8 cellular contexts compared by ENCODE assay signal in genomic region chr2:236177967-236178909, GRCh38. TPM values are rescaled to one million over a fixed set of nuclear protein-coding genes. Genes with fewer than 3 reads are reported as not detected.
A peak's percentile ranks its signal among the peaks of the same experiment; 100 is the strongest.
DNase-seq lines count a peak whose midpoint lies in the region; ATAC-seq and TF ChIP-seq lines count a peak whose summit lies in the region.

No MANE protein-coding gene starts in this region.

- no peak for DNase-seq in CD8-positive, alpha-beta memory T cell
- DNase-seq in HFFc6 (no peak), SK-N-MC (ENCODE audit: low read depth, low spot score) (no peak), ecto neural progenitor cell (ENCODE audit: low spot score) (peak; percentile 92), lower lobe of right lung (no peak)

- H3K9ac ChIP-seq in SK-N-MC (ENCODE audit: insufficient read length): peak overlapping the region; percentile 40
- no peak overlapping the region for H3K9ac ChIP-seq in stomach smooth muscle (ENCODE audit: low read length in 2 of 2)

- H3K36me3 Mint-ChIP-seq in CD8-positive, alpha-beta memory T cell: no peaks in the 10 kb centered on the region
- no peaks in the 10 kb centered on the region for H3K36me3 Mint-ChIP-seq in HFFc6 (ENCODE audit: low read depth)

- H3K4me1 Mint-ChIP-seq in CD8-positive, alpha-beta memory T cell: peaks cover 6 to 15% (median 13%) of the 10 kb centered on the region in 3 donors
- H3K4me1 Mint-ChIP-seq in HFFc6 (ENCODE audit: low read depth): peaks cover 55% of the 10 kb centered on the region

- H3K4me1 ChIP-seq in CD8-positive, alpha-beta memory T cell (ENCODE audit: insufficient read depth, low read length): no peaks in the 10 kb centered on the region
- peaks cover 19% of the 10 kb centered on the region for H3K4me1 ChIP-seq in lower lobe of right lung
- H3K4me1 ChIP-seq in stomach smooth muscle (ENCODE audit: control insufficient read depth, insufficient read depth, low read length): peaks cover 17% of the 10 kb centered on the region

- H3K27me3 ChIP-seq in CD8-positive, alpha-beta memory T cell (ENCODE audit: insufficient read depth, low read length, poor library complexity, severe bottlenecking): peaks cover 16% of the 10 kb centered on the region
- H3K27me3 ChIP-seq in lower lobe of right lung (ENCODE audit: low read depth): peaks cover 81% of the 10 kb centered on the region
- H3K27me3 ChIP-seq in stomach smooth muscle (ENCODE audit: control insufficient read depth in 1 of 2, insufficient read depth in 2 of 2, low read length in 2 of 2): peaks cover 65 to 84% of the 10 kb centered on the region in 2 donors

- H3K27ac ChIP-seq in CD8-positive, alpha-beta memory T cell (ENCODE audit: low read depth, low read length): no peak overlapping the region
- H3K27ac ChIP-seq in SK-N-MC (no peak overlapping the region), lower lobe of right lung (no peak overlapping the region), stomach smooth muscle (ENCODE audit: low read length) (no peak overlapping the region)

- peak overlapping the region in 4 of 7 donors; percentile 23 to 63 (median 48) for H3K4me3 Mint-ChIP-seq in CD8-positive, alpha-beta memory T cell
- peak overlapping the region; percentile 79 for H3K4me3 Mint-ChIP-seq in HFFc6

- no peaks in the 10 kb centered on the region for H3K9me3 ChIP-seq in CD8-positive, alpha-beta memory T cell (ENCODE audit: low read length)
- H3K9me3 ChIP-seq in SK-N-MC (ENCODE audit: low read depth, low read length) (no peaks in the 10 kb centered on the region), lower lobe of right lung (no peaks in the 10 kb centered on the region), stomach smooth muscle (ENCODE audit: control insufficient read depth in 2 of 2, low read length in 2 of 2) (no peaks in the 10 kb centered on the region)

- H3K27me3 Mint-ChIP-seq in CD8-positive, alpha-beta memory T cell: peaks cover 51 to 78% of the 10 kb centered on the region in 2 donors
- H3K27me3 Mint-ChIP-seq in HFFc6 (ENCODE audit: insufficient read depth): peaks cover 17% of the 10 kb centered on the region

- POLR2A ChIA-PET in CD8-positive, alpha-beta memory T cell (lab: Charles Lee): no interaction called here

- CTCF ChIA-PET in CD8-positive, alpha-beta memory T cell (lab: Charles Lee): interaction anchor here (1.0 to 1.4 kb wide), 2 partner anchors 10 to 399 kb away, joined by 4 read pairs; partner anchors contain the start of gene GBX2

- peaks cover 0 to 5% (median 0%) of the 10 kb centered on the region in 5 donors for H3K9me3 Mint-ChIP-seq in CD8-positive, alpha-beta memory T cell
- H3K9me3 Mint-ChIP-seq in HFFc6: no peaks in the 10 kb centered on the region

- ATAC-seq in lower lobe of right lung: peak; percentile 73 to 78
- ATAC-seq in HG03039 (IDR thresholded peaks at IDR 0.05; ENCODE audit: unreplicated experiment): no peak
- ATAC-seq in GM18502 (IDR thresholded peaks at IDR 0.05; ENCODE audit: poor library complexity, unreplicated experiment): no peak

- H3K36me3 ChIP-seq in CD8-positive, alpha-beta memory T cell (ENCODE audit: insufficient read depth, low read length): no peaks in the 10 kb centered on the region
- no peaks in the 10 kb centered on the region for H3K36me3 ChIP-seq in SK-N-MC (ENCODE audit: insufficient read depth, low read length)
- H3K36me3 ChIP-seq in lower lobe of right lung: no peaks in the 10 kb centered on the region
- no peaks in the 10 kb centered on the region for H3K36me3 ChIP-seq in stomach smooth muscle (ENCODE audit: control insufficient read depth in 2 of 2, insufficient read depth in 2 of 2, low read length in 2 of 2)

- H3K4me3 ChIP-seq in CD8-positive, alpha-beta memory T cell (ENCODE audit: low read length): no peak overlapping the region
- H3K4me3 ChIP-seq in SK-N-MC (peak overlapping the region; percentile 81), lower lobe of right lung (peak overlapping the region; percentile 34), stomach smooth muscle (ENCODE audit: low read length in 2 of 2) (peak overlapping the region; percentile 48 to 65)

- TF ChIP-seq CTCF in HFFc6 (IDR thresholded peaks at IDR 0.05) (peak; percentile 87), lower lobe of right lung (IDR thresholded peaks at IDR 0.05) (peak; percentile 69)

- no peak overlapping the region for H3K27ac Mint-ChIP-seq in CD8-positive, alpha-beta memory T cell
- no peak overlapping the region for H3K27ac Mint-ChIP-seq in HFFc6

- intact Hi-C loops in lower lobe of right lung (cut with DNase I): loop anchor here (10.0 kb wide), 1 partner anchor 393 kb away; no protein-coding TSS in a partner anchor

RNA-seq across cellular contexts. Expression of gene GBX2, which starts 10.1 kb away (rescaled TPM):
- not detected for total RNA-seq in CD8-positive, alpha-beta memory T cell
- not detected for polyA plus RNA-seq in CD8-positive, alpha-beta memory T cell
- not detected for total RNA-seq in HFFc6 (2021; fragmentation: NEBNext Ultra II Directional; extraction: Animal tissue kit (Norgen Biotek cat#: 25700))
- total RNA-seq in lower lobe of right lung: not detected

Comparison
In these comparisons a context has a peak if more than half of its experiments do, and no peak if none do; other contexts are left out.
1. ATAC-seq: peak in lower lobe of right lung (2 of 2); none in HG03039 (single experiment) and GM18502 (single experiment).